ENCODE assay signal across 9 cellular contexts in the genomic region with DNA sequence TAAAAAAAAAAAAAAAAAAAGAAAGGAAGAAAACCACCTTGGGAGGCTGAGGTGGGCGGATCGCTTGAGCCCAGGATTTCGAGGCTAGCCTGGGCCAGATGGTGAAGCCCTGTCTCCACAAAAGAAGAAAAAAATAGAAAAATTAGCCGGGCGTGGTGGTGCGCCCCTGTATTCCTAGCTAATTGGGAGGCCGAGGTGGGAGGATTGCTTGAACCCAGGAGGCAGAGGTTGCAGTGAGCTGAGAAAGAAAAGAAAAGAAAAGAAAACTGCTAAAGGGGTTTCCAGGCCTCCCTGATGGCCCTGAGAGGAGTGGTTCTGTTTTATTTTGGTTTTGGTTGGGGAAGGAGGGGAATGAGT. TPM values are rescaled to one million over a fixed set of nuclear protein-coding genes. Genes with fewer than 3 reads are reported as not detected.
A peak's percentile ranks its signal among the peaks of the same experiment; 100 is the strongest.
DNase-seq lines count a peak whose midpoint lies in the region; ATAC-seq and TF ChIP-seq lines count a peak whose summit lies in the region.
"Had no signal": no experiment of that assay in that cellular context is flagged by ENCODE, and none has a peak within 500 bp of the region (broad histone marks: within the 10 kb centered on the region; RNA-seq: fewer than 3 reads in every experiment).

No MANE protein-coding gene starts in this region.

- H3K4me1 ChIP-seq in ES-I3 (ENCODE audit: insufficient read depth, low read length), result no peaks in the 10 kb centered on the region
- peaks cover 22 to 55% (median 42%) of the 10 kb centered on the region in 4 donors for H3K4me1 ChIP-seq in esophagus muscularis mucosa
- H3K4me1 ChIP-seq in rectal smooth muscle tissue (ENCODE audit: control insufficient read depth, insufficient read depth, low read length), result peaks cover 5% of the 10 kb centered on the region

- no peak for TF ChIP-seq EP300 in esophagus muscularis mucosa (IDR thresholded peaks at IDR 0.05)

- H3K9ac ChIP-seq in ES-I3 (ENCODE audit: low read depth, low read length) (peak overlapping the region; percentile 72; the same call in 1 of the 2 replicates), rectal smooth muscle tissue (ENCODE audit: low read length) (no peak overlapping the region)

- intact Hi-C loops in esophagus muscularis mucosa (cut with DNase I), result no loop called here

- WGBS in esophagus muscularis mucosa, result 87% methylated on average over 7 of the region's 7 CpGs

- H3K36me3 ChIP-seq in ES-I3 (ENCODE audit: insufficient read depth, low read length) (no peaks in the 10 kb centered on the region), esophagus muscularis mucosa (peaks cover 0 to 22% (median 19%) of the 10 kb centered on the region in 4 donors), rectal smooth muscle tissue (ENCODE audit: control insufficient read depth, insufficient read depth, low read length) (no peaks in the 10 kb centered on the region)

- CTCF ChIA-PET in RWPE1 (lab: Yijun Ruan, JAX), result no interaction called here

- DNase-seq in RWPE1 (ENCODE audit: low spot score) (no peak), esophagus muscularis mucosa (ENCODE audit: extremely low spot score) (no peak), Kasumi-1 (lab: John Stamatoyannopoulos, UW) (no peak), dermis blood vessel endothelial cell (no peak)

- no peak for ATAC-seq in HG02678 (IDR thresholded peaks at IDR 0.05; ENCODE audit: unreplicated experiment)
- ATAC-seq in HG03097 (IDR thresholded peaks at IDR 0.05; ENCODE audit: low FRiP score, unreplicated experiment), result no peak

- TF ChIP-seq POLR2A in esophagus muscularis mucosa (IDR thresholded peaks at IDR 0.05; ENCODE audit: low read depth), result no peak

- no peak for TF ChIP-seq CTCF in RWPE1 (conservative IDR thresholded peaks at IDR 0.05; ENCODE audit: low read depth)
- no peak for TF ChIP-seq CTCF in esophagus muscularis mucosa (IDR thresholded peaks at IDR 0.05)

- H3K4me3 ChIP-seq in esophagus muscularis mucosa (peak overlapping the region; percentile 70 to 98 (median 82)), rectal smooth muscle tissue (ENCODE audit: low read length) (peak overlapping the region; percentile 99)

- POLR2A ChIA-PET in RWPE1 (lab: Yijun Ruan, JAX; ENCODE audit: low non-redundant PET), result no interaction called here

- H3K27me3 ChIP-seq in esophagus muscularis mucosa (no peaks in the 10 kb centered on the region), rectal smooth muscle tissue (ENCODE audit: control insufficient read depth, insufficient read depth, low read length) (no peaks in the 10 kb centered on the region)

- no peaks in the 10 kb centered on the region for H3K9me3 ChIP-seq in ES-I3 (ENCODE audit: control insufficient read depth, insufficient read depth, low read length)
- no peaks in the 10 kb centered on the region for H3K9me3 ChIP-seq in esophagus muscularis mucosa
- H3K9me3 ChIP-seq: mucosa of descending colon had no signal

- H3K27ac ChIP-seq in RWPE1 (peak overlapping the region; percentile 84), esophagus muscularis mucosa (replicated peaks in 1 of 4) (no peak overlapping the region), rectal smooth muscle tissue (ENCODE audit: low read depth, low read length) (no peak overlapping the region)

RNA-seq across cellular contexts. Expression of gene ZNF473, which starts 0.7 kb away (rescaled TPM):
- total RNA-seq in esophagus muscularis mucosa (1 to 10 TPM; 5.9 to 8.4 (median 7.3) TPM), dermis blood vessel endothelial cell (6.9 and 12.3 TPM in 2 replicates)

RNA-seq across cellular contexts. Expression of gene VRK3, which starts 1.4 kb away (rescaled TPM):
- total RNA-seq in esophagus muscularis mucosa, result 10 to 100 TPM; 20.8 to 27.5 (median 25.5) TPM
- total RNA-seq in dermis blood vessel endothelial cell, result 23.9 and 25.5 TPM in 2 replicates
